Comparison of ENCODE assay signal across 1 cellular context in genomic region chr11:93906486-93906885, GRCh38.
TF ChIP-seq lines count a peak whose summit lies in the region.

No MANE protein-coding gene starts in this region.

TF ChIP-seq in IMR-90, 13 proteins besides CTCF, POLR2A, EP300 and RAD21:
- no peak for TF ChIP-seq SMC3 (IDR thresholded peaks at IDR 0.05; ENCODE audit: low read depth, low read length)
- no peak for TF ChIP-seq ELK1 (IDR thresholded peaks at IDR 0.05; ENCODE audit: borderline replicate concordance, low read depth, low read length)
- TF ChIP-seq FOS (IDR thresholded peaks at IDR 0.05; ENCODE audit: low read depth, low read length), result no peak
- TF ChIP-seq RCOR1 (IDR thresholded peaks at IDR 0.05; ENCODE audit: insufficient replicate concordance, low read length), result no peak
- TF ChIP-seq MAFK (IDR thresholded peaks at IDR 0.05; ENCODE audit: low read depth, low read length), result no peak
- TF ChIP-seq, protein P1, sequence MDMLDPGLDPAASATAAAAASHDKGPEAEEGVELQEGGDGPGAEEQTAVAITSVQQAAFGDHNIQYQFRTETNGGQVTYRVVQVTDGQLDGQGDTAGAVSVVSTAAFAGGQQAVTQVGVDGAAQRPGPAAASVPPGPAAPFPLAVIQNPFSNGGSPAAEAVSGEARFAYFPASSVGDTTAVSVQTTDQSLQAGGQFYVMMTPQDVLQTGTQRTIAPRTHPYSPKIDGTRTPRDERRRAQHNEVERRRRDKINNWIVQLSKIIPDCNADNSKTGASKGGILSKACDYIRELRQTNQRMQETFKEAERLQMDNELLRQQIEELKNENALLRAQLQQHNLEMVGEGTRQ (IDR thresholded peaks at IDR 0.05; ENCODE audit: low read depth, low read length), result no peak
TF ChIP-seq in IMR-90: peak in this region for 0.
